Comparison of ENCODE assay signal across 12 cellular contexts in genomic region chr14:93911975-93912374, GRCh38. TPM values are rescaled to one million over a fixed set of nuclear protein-coding genes. Genes with fewer than 3 reads are reported as not detected.
"Had no signal": no experiment of that assay in that cellular context is flagged by ENCODE, and none has a peak within 500 bp of the region (broad histone marks: within the 10 kb centered on the region; RNA-seq: fewer than 3 reads in every experiment).

No MANE protein-coding gene starts in this region.

- H3K4me3 ChIP-seq: GM23248, GM23338, HAP-1 had no signal

- FAIRE-seq: H1, H54 had no signal

- H2AFZ ChIP-seq: GM23248, GM23338 had no signal

- H3K27ac ChIP-seq: GM23248 had no signal

- H3K4me1 ChIP-seq: HAP-1 had no signal

- ATAC-seq: GM23338, HCT116 had no signal

- H3K9ac ChIP-seq: GM23248 had no signal

- DNase-seq: GM23248, GOT3, H7, H9, HCEC 1CT, HFFc6 had no signal

- H3K36me3 ChIP-seq: HAP-1 had no signal

- H3K9me3 ChIP-seq: HAP-1 had no signal

- H3K4me2 ChIP-seq: GM23338 had no signal

RNA-seq across cellular contexts. Expression of gene FAM181A, which starts 15.2 kb away (rescaled TPM):
- total RNA-seq: GM23248, GM23338, H1, H4, H7, H9, HFFc6 had no signal
- polyA plus RNA-seq: GM23248, GM23338, H1 had no signal
